In the genomic region with DNA sequence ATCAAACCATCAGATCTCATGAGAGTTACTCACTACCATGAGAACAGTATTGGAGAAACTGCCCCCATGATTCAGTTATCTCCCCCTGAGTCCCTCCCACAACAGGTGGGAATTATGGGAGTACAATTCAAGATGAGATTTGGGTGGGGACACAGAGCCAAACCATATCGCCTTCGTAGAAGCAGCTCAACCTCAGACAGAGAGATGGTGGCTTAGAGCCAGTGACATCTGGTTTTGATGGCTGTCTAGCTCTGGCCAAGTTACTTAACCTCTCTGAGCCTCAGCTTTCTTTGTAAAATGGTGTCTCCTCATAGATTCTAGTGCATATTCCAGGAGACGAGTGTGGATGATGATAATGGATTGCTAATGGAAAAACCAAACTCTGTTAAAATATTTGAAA, we compare ENCODE assay signal across 19 cellular contexts. TPM values are rescaled to one million over a fixed set of nuclear protein-coding genes. Genes with fewer than 3 reads are reported as not detected.
A peak's percentile ranks its signal among the peaks of the same experiment; 100 is the strongest.
DNase-seq lines count a peak whose midpoint lies in the region; ATAC-seq and TF ChIP-seq lines count a peak whose summit lies in the region.
"Had no signal": no experiment of that assay in that cellular context is flagged by ENCODE, and none has a peak within 500 bp of the region (broad histone marks: within the 10 kb centered on the region; RNA-seq: fewer than 3 reads in every experiment).

No MANE protein-coding gene starts in this region.

- DNase-seq in activated naive CD4-positive, alpha-beta T cell treated with Interleukin-2 at 50 U/mL for 16 hours, result no peak
- no peak for DNase-seq in CD8-positive, alpha-beta T cell
- DNase-seq in T-cell (no peak), iPS-NIHi7 (ENCODE audit: extremely low spot score) (no peak)
- DNase-seq in naive thymus-derived CD4-positive, alpha-beta T cell, result no peak
- DNase-seq: BE2C, GDM1, HFFc6, Kasumi-1, MM.1S, NCI-H1092 treated with DMSO at 0.1 percent for 48 hours, NCI-H2081 treated with DMSO at 0.1 percent for 48 hours, NCI-H524, PC-9, SJCRH30 had no signal

- no peaks in the 10 kb centered on the region for H3K9me3 Mint-ChIP-seq in activated naive CD4-positive, alpha-beta T cell treated with anti-CD3 and anti-CD28 coated beads, Interleukin-2, amount 50 U/mL, for 24 hours
- H3K9me3 Mint-ChIP-seq in CD8-positive, alpha-beta T cell, result no peaks in the 10 kb centered on the region
- no peaks in the 10 kb centered on the region for H3K9me3 Mint-ChIP-seq in T-cell
- H3K9me3 Mint-ChIP-seq in naive thymus-derived CD4-positive, alpha-beta T cell, result no peaks in the 10 kb centered on the region
- H3K9me3 Mint-ChIP-seq: HFFc6, IgD-negative memory B cell had no signal

- no peaks in the 10 kb centered on the region for H3K4me1 ChIP-seq in CD8-positive, alpha-beta T cell (ENCODE audit: insufficient read depth, low read length)
- H3K4me1 ChIP-seq in naive thymus-derived CD4-positive, alpha-beta T cell (ENCODE audit: control insufficient read depth in 2 of 2, insufficient read depth in 2 of 2, low read length in 2 of 2), result no peaks in the 10 kb centered on the region
- H3K4me1 ChIP-seq: BE2C, SJCRH30 had no signal

- H3K27ac Mint-ChIP-seq in activated naive CD4-positive, alpha-beta T cell treated with anti-CD3 and anti-CD28 coated beads, Interleukin-2, amount 50 U/mL, for 24 hours, result peak overlapping the region; percentile 37
- H3K27ac Mint-ChIP-seq in CD8-positive, alpha-beta T cell, result peak overlapping the region; percentile 24
- peak overlapping the region; percentile 63 to 69 for H3K27ac Mint-ChIP-seq in T-cell
- H3K27ac Mint-ChIP-seq in naive thymus-derived CD4-positive, alpha-beta T cell, result peak overlapping the region in 8 of 9 donors; percentile 10 to 87 (median 68)
- H3K27ac Mint-ChIP-seq: HFFc6 had no signal

- H3K36me3 Mint-ChIP-seq in activated naive CD4-positive, alpha-beta T cell treated with anti-CD3 and anti-CD28 coated beads, Interleukin-2, amount 50 U/mL, for 24 hours, result peaks cover 2% of the 10 kb centered on the region
- H3K36me3 Mint-ChIP-seq in CD8-positive, alpha-beta T cell, result peaks cover 89% of the 10 kb centered on the region
- H3K36me3 Mint-ChIP-seq in T-cell, result peaks cover 70% of the 10 kb centered on the region
- peaks cover 18 to 74% (median 30%) of the 10 kb centered on the region in 5 donors for H3K36me3 Mint-ChIP-seq in naive thymus-derived CD4-positive, alpha-beta T cell

- intact Hi-C loops in CD8-positive, alpha-beta T cell (cut with DNase I, micrococcal nuclease), result no loop called here
- intact Hi-C loops in naive thymus-derived CD4-positive, alpha-beta T cell (cut with micrococcal nuclease), result no loop called here

- H3K36me3 ChIP-seq in CD8-positive, alpha-beta T cell (ENCODE audit: insufficient read depth, low read length), result peaks cover 37% of the 10 kb centered on the region
- H3K36me3 ChIP-seq in naive thymus-derived CD4-positive, alpha-beta T cell (ENCODE audit: control insufficient read depth in 2 of 3, insufficient read depth in 3 of 3, low read length in 3 of 3), result peaks cover 22 to 81% (median 33%) of the 10 kb centered on the region in 3 experiments
- H3K36me3 ChIP-seq: BE2C, SJCRH30 had no signal

- CTCF ChIA-PET in CD8-positive, alpha-beta T cell (lab: Charles Lee), result interaction anchor here (1.4 to 5.4 kb wide), 2 partner anchors 15 to 170 kb away, joined by 4 to 33 read pairs; no protein-coding TSS in a partner anchor
- CTCF ChIA-PET in T-cell (lab: Charles Lee), result interaction anchor here in 1 of 2 donors (0.5 kb wide), 1 partner anchor 9 kb away, joined by 8 read pairs; no protein-coding TSS in a partner anchor
- CTCF ChIA-PET in naive thymus-derived CD4-positive, alpha-beta T cell (lab: Charles Lee), result interaction anchor here (1.1 kb wide), 1 partner anchor 170 kb away, joined by 5 read pairs; no protein-coding TSS in a partner anchor

- H3K4me1 Mint-ChIP-seq in activated naive CD4-positive, alpha-beta T cell treated with anti-CD3 and anti-CD28 coated beads, Interleukin-2, amount 50 U/mL, for 24 hours, result no peaks in the 10 kb centered on the region
- H3K4me1 Mint-ChIP-seq in CD8-positive, alpha-beta T cell (ENCODE audit: low read depth), result no peaks in the 10 kb centered on the region
- H3K4me1 Mint-ChIP-seq in T-cell, result peaks cover 0 to 1% (median 0%) of the 10 kb centered on the region in 3 donors
- peaks cover 0 to 25% (median 0%) of the 10 kb centered on the region in 7 donors for H3K4me1 Mint-ChIP-seq in naive thymus-derived CD4-positive, alpha-beta T cell

- ATAC-seq in CD8-positive, alpha-beta T cell, result no peak
- ATAC-seq in T-cell (replicated peaks in 1 of 4) (no peak), HG03460 (IDR thresholded peaks at IDR 0.05; ENCODE audit: unreplicated experiment) (no peak), esophagus mucosa (no peak)
- no peak for ATAC-seq in naive thymus-derived CD4-positive, alpha-beta T cell

- no peak overlapping the region for H3K27ac ChIP-seq in CD8-positive, alpha-beta T cell (ENCODE audit: low read depth, low read length)
- H3K27ac ChIP-seq in naive thymus-derived CD4-positive, alpha-beta T cell (ENCODE audit: low read depth, low read length), result peak overlapping the region; percentile 20
- H3K27ac ChIP-seq: SJCRH30 had no signal

- no peaks in the 10 kb centered on the region for H3K9me3 ChIP-seq in CD8-positive, alpha-beta T cell (ENCODE audit: low read length)
- no peaks in the 10 kb centered on the region for H3K9me3 ChIP-seq in naive thymus-derived CD4-positive, alpha-beta T cell (ENCODE audit: control insufficient read depth in 2 of 3, low read length in 3 of 3)
- H3K9me3 ChIP-seq: BE2C, SJCRH30 had no signal

- H3K4me3 ChIP-seq in CD8-positive, alpha-beta T cell (ENCODE audit: low read depth, low read length), result no peak overlapping the region
- no peak overlapping the region for H3K4me3 ChIP-seq in naive thymus-derived CD4-positive, alpha-beta T cell (ENCODE audit: low read length)
- H3K4me3 ChIP-seq: PC-9, SJCRH30 had no signal

- no peak for TF ChIP-seq CTCF in CD8-positive, alpha-beta T cell (IDR thresholded peaks at IDR 0.05)

- no peak overlapping the region for H3K4me3 Mint-ChIP-seq in activated naive CD4-positive, alpha-beta T cell treated with anti-CD3 and anti-CD28 coated beads, Interleukin-2, amount 50 U/mL, for 24 hours
- H3K4me3 Mint-ChIP-seq in CD8-positive, alpha-beta T cell, result no peak overlapping the region
- H3K4me3 Mint-ChIP-seq in T-cell, result no peak overlapping the region
- H3K4me3 Mint-ChIP-seq in naive thymus-derived CD4-positive, alpha-beta T cell, result no peak overlapping the region
- H3K4me3 Mint-ChIP-seq: HFFc6, IgD-negative memory B cell had no signal

- POLR2A ChIA-PET in CD8-positive, alpha-beta T cell (lab: Charles Lee), result no interaction called here
- POLR2A ChIA-PET in T-cell (lab: Charles Lee), result no interaction called here
- POLR2A ChIA-PET in naive thymus-derived CD4-positive, alpha-beta T cell (lab: Charles Lee), result interaction anchor here (0.9 kb wide), 1 partner anchor 170 kb away, joined by 3 read pairs; no protein-coding TSS in a partner anchor

- H3K27me3 ChIP-seq in CD8-positive, alpha-beta T cell (ENCODE audit: insufficient read depth, low read length), result no peaks in the 10 kb centered on the region
- H3K27me3 ChIP-seq in naive thymus-derived CD4-positive, alpha-beta T cell (ENCODE audit: control insufficient read depth in 2 of 2, insufficient read depth in 2 of 2, low read length in 2 of 2), result no peaks in the 10 kb centered on the region
- H3K27me3 ChIP-seq: BE2C, SJCRH30 had no signal

- H3K27me3 Mint-ChIP-seq in activated naive CD4-positive, alpha-beta T cell treated with anti-CD3 and anti-CD28 coated beads, Interleukin-2, amount 50 U/mL, for 24 hours, result no peaks in the 10 kb centered on the region
- no peaks in the 10 kb centered on the region for H3K27me3 Mint-ChIP-seq in CD8-positive, alpha-beta T cell (ENCODE audit: low read depth)
- no peaks in the 10 kb centered on the region for H3K27me3 Mint-ChIP-seq in T-cell
- H3K27me3 Mint-ChIP-seq in naive thymus-derived CD4-positive, alpha-beta T cell, result no peaks in the 10 kb centered on the region
- H3K27me3 Mint-ChIP-seq: IgD-negative memory B cell had no signal

RNA-seq across cellular contexts. Expression of a gene that starts 27.2 kb away (rescaled TPM):
- 10 to 100 TPM; 69.1 to 71.0 TPM for total RNA-seq in CD8-positive, alpha-beta T cell
- total RNA-seq in T-cell, result 10 to 100 TPM; 55.2 to 82.5 (median 68.7) TPM
- 100 to 1,000 TPM in 1 of 5 experiments, 10 to 100 TPM in 4; 67.6 to 384 (median 74.5) TPM for total RNA-seq in naive thymus-derived CD4-positive, alpha-beta T cell
- polyA plus RNA-seq in naive thymus-derived CD4-positive, alpha-beta T cell, result 10 to 100 TPM; 50.2 to 79.8 TPM
- total RNA-seq in esophagus mucosa, result 36.9 TPM
- total RNA-seq: SJCRH30 had no signal

RNA-seq across cellular contexts. Expression of a gene that starts 54.8 kb away (rescaled TPM):
- total RNA-seq in CD8-positive, alpha-beta T cell, result not detected
- total RNA-seq in T-cell, result under 1 TPM in 3 of 5 donors, not detected in 2; 0.35 to 0.73 (median 0.53) TPM
- total RNA-seq in naive thymus-derived CD4-positive, alpha-beta T cell, result not detected
- polyA plus RNA-seq in naive thymus-derived CD4-positive, alpha-beta T cell, result not detected
- total RNA-seq in esophagus mucosa, result 41.6 TPM
- total RNA-seq: HFFc6, SJCRH30 had no signal
- polyA plus RNA-seq: IgD-negative memory B cell had no signal

Comparison
In these comparisons a context has a peak if more than half of its experiments do, and no peak if none do; other contexts are left out.
1. RNA of a gene that starts 54.8 kb away (total RNA-seq): 41.6 TPM in esophagus mucosa (single experiment); 0.35 to 0.73 TPM in T-cell, not detected in CD8-positive, alpha-beta T cell and not detected in naive thymus-derived CD4-positive, alpha-beta T cell; every median in the first group is over 10 times any median in the second.
2. Peak in every context shown above with its lines, with median percentiles within 50 percentile points of each other: H3K27ac Mint-ChIP-seq.